ENCODE assay signal across 1 cellular context in the genomic region with DNA sequence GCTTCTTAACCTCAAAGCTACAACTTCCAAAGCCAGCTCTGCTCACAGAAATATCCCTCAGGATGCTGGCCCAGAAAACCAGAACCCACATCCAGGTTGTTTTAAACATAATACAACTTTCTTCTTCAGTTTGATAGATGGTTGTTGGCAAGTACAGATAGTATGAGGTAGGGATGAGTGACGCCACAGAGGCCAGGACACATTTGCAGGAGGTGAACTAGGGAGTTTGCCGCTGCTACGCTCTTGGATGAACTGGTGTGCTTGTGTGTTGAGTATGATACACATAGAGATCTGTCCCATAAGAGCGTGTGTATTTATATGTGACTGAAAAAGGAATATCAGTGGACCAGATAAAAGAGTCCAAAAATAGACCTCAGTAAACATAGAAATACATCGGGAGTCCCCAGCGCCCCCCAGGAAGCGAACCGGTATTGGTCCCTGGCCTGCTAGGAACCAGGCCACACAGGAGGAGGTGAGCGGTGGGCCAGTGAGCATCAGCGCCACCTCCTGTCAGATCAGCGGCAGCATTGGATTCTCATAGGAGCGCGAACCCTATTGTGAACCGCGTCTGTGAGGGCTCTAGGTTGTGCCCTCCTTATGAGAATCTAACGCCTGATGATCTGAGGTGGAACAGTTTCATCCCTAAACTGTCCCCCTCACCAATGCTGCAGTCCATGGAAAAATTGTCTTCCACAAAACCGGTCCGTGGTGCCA.
TF ChIP-seq lines count a peak whose summit lies in the region.

No MANE protein-coding gene starts in this region.

TF ChIP-seq in WTC11, 78 proteins besides CTCF, POLR2A, EP300 and RAD21 (continued from another document):
- TF ChIP-seq, protein P1, sequence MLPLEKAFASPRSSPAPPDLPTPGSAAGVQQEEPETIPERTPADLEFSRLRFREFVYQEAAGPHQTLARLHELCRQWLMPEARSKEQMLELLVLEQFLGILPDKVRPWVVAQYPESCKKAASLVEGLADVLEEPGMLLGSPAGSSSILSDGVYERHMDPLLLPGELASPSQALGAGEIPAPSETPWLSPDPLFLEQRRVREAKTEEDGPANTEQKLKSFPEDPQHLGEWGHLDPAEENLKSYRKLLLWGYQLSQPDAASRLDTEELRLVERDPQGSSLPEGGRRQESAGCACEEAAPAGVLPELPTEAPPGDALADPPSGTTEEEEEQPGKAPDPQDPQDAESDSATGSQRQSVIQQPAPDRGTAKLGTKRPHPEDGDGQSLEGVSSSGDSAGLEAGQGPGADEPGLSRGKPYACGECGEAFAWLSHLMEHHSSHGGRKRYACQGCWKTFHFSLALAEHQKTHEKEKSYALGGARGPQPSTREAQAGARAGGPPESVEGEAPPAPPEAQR (CRISPR knock-in tag; IDR thresholded peaks at IDR 0.05): no peak
- TF ChIP-seq EMX1 (CRISPR knock-in tag; IDR thresholded peaks at IDR 0.05) (no peak), GABPB1 (CRISPR knock-in tag; IDR thresholded peaks at IDR 0.05) (no peak)
- TF ChIP-seq, protein P2, sequence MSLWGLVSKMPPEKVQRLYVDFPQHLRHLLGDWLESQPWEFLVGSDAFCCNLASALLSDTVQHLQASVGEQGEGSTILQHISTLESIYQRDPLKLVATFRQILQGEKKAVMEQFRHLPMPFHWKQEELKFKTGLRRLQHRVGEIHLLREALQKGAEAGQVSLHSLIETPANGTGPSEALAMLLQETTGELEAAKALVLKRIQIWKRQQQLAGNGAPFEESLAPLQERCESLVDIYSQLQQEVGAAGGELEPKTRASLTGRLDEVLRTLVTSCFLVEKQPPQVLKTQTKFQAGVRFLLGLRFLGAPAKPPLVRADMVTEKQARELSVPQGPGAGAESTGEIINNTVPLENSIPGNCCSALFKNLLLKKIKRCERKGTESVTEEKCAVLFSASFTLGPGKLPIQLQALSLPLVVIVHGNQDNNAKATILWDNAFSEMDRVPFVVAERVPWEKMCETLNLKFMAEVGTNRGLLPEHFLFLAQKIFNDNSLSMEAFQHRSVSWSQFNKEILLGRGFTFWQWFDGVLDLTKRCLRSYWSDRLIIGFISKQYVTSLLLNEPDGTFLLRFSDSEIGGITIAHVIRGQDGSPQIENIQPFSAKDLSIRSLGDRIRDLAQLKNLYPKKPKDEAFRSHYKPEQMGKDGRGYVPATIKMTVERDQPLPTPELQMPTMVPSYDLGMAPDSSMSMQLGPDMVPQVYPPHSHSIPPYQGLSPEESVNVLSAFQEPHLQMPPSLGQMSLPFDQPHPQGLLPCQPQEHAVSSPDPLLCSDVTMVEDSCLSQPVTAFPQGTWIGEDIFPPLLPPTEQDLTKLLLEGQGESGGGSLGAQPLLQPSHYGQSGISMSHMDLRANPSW (CRISPR knock-in tag; conservative IDR thresholded peaks at IDR 0.05; ENCODE audit: low read depth): no peak
